23 cellular contexts compared by ENCODE assay signal in the genomic region with DNA sequence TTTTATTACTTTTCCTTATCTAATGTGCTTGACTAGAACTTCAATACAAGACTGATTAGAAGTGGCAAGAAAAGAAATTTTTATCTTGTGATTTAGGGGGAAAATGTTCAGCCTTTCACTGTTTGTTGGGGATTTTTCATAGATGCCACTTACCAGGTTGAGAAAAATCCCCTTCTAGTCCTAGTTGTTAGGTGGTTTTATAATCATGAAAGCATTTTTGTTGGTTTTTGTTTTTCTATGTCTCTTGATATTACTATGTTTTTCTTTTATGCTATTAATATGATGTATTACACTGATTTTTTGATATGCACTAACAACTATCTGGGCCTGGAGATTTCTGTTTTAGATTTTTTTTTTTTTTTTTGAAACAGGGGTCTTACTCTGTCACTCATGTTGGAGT.
DNase-seq lines count a peak whose midpoint lies in the region; ATAC-seq and TF ChIP-seq lines count a peak whose summit lies in the region.
"Had no signal": no experiment of that assay in that cellular context is flagged by ENCODE, and none has a peak within 500 bp of the region (broad histone marks: within the 10 kb centered on the region; RNA-seq: fewer than 3 reads in every experiment).

No MANE protein-coding gene starts in this region.

- H3K36me3 Mint-ChIP-seq in stimulated activated effector memory CD8-positive, alpha-beta T cell treated with anti-CD3 and anti-CD28 coated beads, Interleukin-12 subunit alpha, Interleukin-12 subunit beta, amount 100 ng/mL, for 72 hours, result peaks cover 86% of the 10 kb centered on the region

- H3K27ac ChIP-seq in breast epithelium, result no peak overlapping the region
- H3K27ac ChIP-seq: RWPE1 had no signal

- DNase-seq in GM13977 (ENCODE audit: low spot score), result peak; percentile 16
- DNase-seq in stimulated activated effector memory CD8-positive, alpha-beta T cell treated with anti-CD3 and anti-CD28 coated beads, Interleukin-12 subunit alpha, Interleukin-12 subunit beta, amount 100 ng/mL, for 72 hours (ENCODE audit: low spot score in 2 of 2), result no peak
- DNase-seq in breast epithelium (ENCODE audit: low spot score in 2 of 2), result no peak
- DNase-seq: CD4-positive, CD25-positive, alpha-beta regulatory T cell; DMS79; H7; Karpas-422; MV-4-11; NCI-H1105 treated with DMSO at 0.1 percent for 48 hours; NCI-H1694; NCI-H2081; NCI-H2171; NCI-H345; NCI-H524; NCI-H774; NK-92 treated with Interleukin-12 subunit alpha and Interleukin-12 subunit beta, amount 100 ng/mL, for 24 hours; SHP77 treated with DMSO at 0.1 percent for 48 hours; SK-N-SH had no signal

- TF ChIP-seq CTCF in GM13977 (IDR thresholded peaks at IDR 0.05; ENCODE audit: extremely low read depth, insufficient read depth, missing control alignments) (no peak), breast epithelium (IDR thresholded peaks at IDR 0.05) (no peak)

- H3K9me3 ChIP-seq in breast epithelium, result peaks cover 0 to 13% of the 10 kb centered on the region in 2 donors
- H3K9me3 ChIP-seq: SK-N-SH had no signal

- no peaks in the 10 kb centered on the region for H3K4me1 ChIP-seq in breast epithelium

- H3K4me3 ChIP-seq in breast epithelium, result no peak overlapping the region

- ATAC-seq in GM18909 (IDR thresholded peaks at IDR 0.05; ENCODE audit: poor library complexity, unreplicated experiment) (peak; percentile 56), HG03432 (IDR thresholded peaks at IDR 0.05; ENCODE audit: unreplicated experiment) (peak; percentile 71), HG02852 (IDR thresholded peaks at IDR 0.05; ENCODE audit: unreplicated experiment) (no peak), GM18520 (IDR thresholded peaks at IDR 0.05; ENCODE audit: unreplicated experiment) (no peak)
- ATAC-seq in stimulated activated effector memory CD8-positive, alpha-beta T cell treated with anti-CD3 and anti-CD28 coated beads, Interleukin-12 subunit alpha, Interleukin-12 subunit beta, amount 100 ng/mL, for 72 hours, result no peak

- H3K27me3 ChIP-seq in breast epithelium, result no peaks in the 10 kb centered on the region

- H3K9me3 Mint-ChIP-seq in stimulated activated effector memory CD8-positive, alpha-beta T cell treated with anti-CD3 and anti-CD28 coated beads, Interleukin-12 subunit alpha, Interleukin-12 subunit beta, amount 100 ng/mL, for 72 hours, result peaks cover 16% of the 10 kb centered on the region

- in situ Hi-C loops in GM13977 (cut with MboI; ENCODE audit: low pct_unique_long_range_greater_than_20kb, low sequenced_read_pairs, unreplicated experiment), result no loop called here

- intact Hi-C loops in breast epithelium (cut with DNase I; ENCODE audit: low total_unique reads), result no loop called here

- no peak overlapping the region for H3K4me3 Mint-ChIP-seq in stimulated activated effector memory CD8-positive, alpha-beta T cell treated with anti-CD3 and anti-CD28 coated beads, Interleukin-12 subunit alpha, Interleukin-12 subunit beta, amount 100 ng/mL, for 72 hours
- H3K4me3 Mint-ChIP-seq: CD4-positive, CD25-positive, alpha-beta regulatory T cell had no signal

- TF ChIP-seq POLR2A in breast epithelium (IDR thresholded peaks at IDR 0.05), result no peak

- H3K4me1 Mint-ChIP-seq in stimulated activated effector memory CD8-positive, alpha-beta T cell treated with anti-CD3 and anti-CD28 coated beads, Interleukin-12 subunit alpha, Interleukin-12 subunit beta, amount 100 ng/mL, for 72 hours, result peaks cover 27% of the 10 kb centered on the region

- peak overlapping the region; percentile 64 for H3K27ac Mint-ChIP-seq in stimulated activated effector memory CD8-positive, alpha-beta T cell treated with anti-CD3 and anti-CD28 coated beads, Interleukin-12 subunit alpha, Interleukin-12 subunit beta, amount 100 ng/mL, for 72 hours
- H3K27ac Mint-ChIP-seq: CD4-positive, CD25-positive, alpha-beta regulatory T cell had no signal

- H3K36me3 ChIP-seq in breast epithelium, result no peaks in the 10 kb centered on the region

Comparison
In these comparisons a context has a peak if more than half of its experiments do, and no peak if none do; other contexts are left out.
1. ATAC-seq: peak in GM18909 (single experiment) and HG03432 (single experiment); none in stimulated activated effector memory CD8-positive, alpha-beta T cell treated with anti-CD3 and anti-CD28 coated beads, Interleukin-12 subunit alpha, Interleukin-12 subunit beta, amount 100 ng/mL, for 72 hours (single experiment), HG02852 (single experiment) and GM18520 (single experiment).